ENCODE assay signal across 20 cellular contexts in genomic region chr6:47697925-47698324, GRCh38. TPM values are rescaled to one million over a fixed set of nuclear protein-coding genes. Genes with fewer than 3 reads are reported as not detected.
"Had no signal": no experiment of that assay in that cellular context is flagged by ENCODE, and none has a peak within 500 bp of the region (broad histone marks: within the 10 kb centered on the region; RNA-seq: fewer than 3 reads in every experiment).

No MANE protein-coding gene starts in this region.

- H3K4me1 ChIP-seq: ascending aorta had no signal

- H3K4me1 Mint-ChIP-seq: naive thymus-derived CD8-positive, alpha-beta T cell had no signal

- H3K9me3 ChIP-seq: ascending aorta, esophagus squamous epithelium, neutrophil had no signal

- H3K27me3 ChIP-seq: ascending aorta, esophagus squamous epithelium, neutrophil had no signal

- H3K27ac ChIP-seq: ascending aorta, cardiac muscle cell, neutrophil, WERI-Rb-1 had no signal

- DNase-seq: activated CD8-positive, alpha-beta memory T cell treated with anti-CD3 and anti-CD28 coated beads, Interleukin-2, amount 10 ng/mL, durations not matched to agents 7 days and 5 days; activated naive CD4-positive, alpha-beta T cell treated with anti-CD3 and anti-CD28 coated beads for 36 hours; activated T-cell treated with anti-CD3 and anti-CD28 coated beads, Interleukin-2, amount 50 U/mL, for 1 hour; esophagus squamous epithelium; glutamatergic neuron; left cardiac atrium; naive thymus-derived CD8-positive, alpha-beta T cell; stimulated activated CD4-positive, alpha-beta T cell treated with anti-CD3 and anti-CD28 coated beads, Interleukin-4, amount 100 ng/mL, for 4 hours; WERI-Rb-1 had no signal

- ATAC-seq: activated CD8-positive, alpha-beta memory T cell treated with anti-CD3 and anti-CD28 coated beads, Interleukin-2, amount 10 ng/mL, durations not matched to agents 7 days and 5 days; naive thymus-derived CD8-positive, alpha-beta T cell; SK-N-SH treated with all-trans-retinoic acid at 6 μM for 48 hours; stimulated activated naive CD8-positive, alpha-beta T cell treated with anti-CD3 and anti-CD28 coated beads, Interleukin-15, Interleukin-2, amounts not matched to agents 100 U/mL and 50 U/mL, for 24 hours had no signal

- H3K27ac Mint-ChIP-seq: activated CD8-positive, alpha-beta memory T cell treated with anti-CD3 and anti-CD28 coated beads, Interleukin-2, amount 10 ng/mL, durations not matched to agents 7 days and 5 days; activated naive CD4-positive, alpha-beta T cell treated with anti-CD3 and anti-CD28 coated beads for 36 hours; activated T-helper 2 cell treated with anti-CD3 and anti-CD28 coated beads, Interferon-gamma antibody, Interleukin-2, Interleukin-4, amounts not matched to agents 10 μg/mL and 5 μg/mL and 100 μg/mL, durations not matched to agents 14 hours and 24 hours and 36 hours had no signal

- H3K4me3 Mint-ChIP-seq: activated CD8-positive, alpha-beta memory T cell treated with anti-CD3 and anti-CD28 coated beads, Interleukin-2, amount 10 ng/mL, durations not matched to agents 7 days and 5 days; activated naive CD4-positive, alpha-beta T cell treated with anti-CD3 and anti-CD28 coated beads for 36 hours; naive thymus-derived CD8-positive, alpha-beta T cell had no signal

- H3K4me3 ChIP-seq: ascending aorta, cardiac muscle cell, lung had no signal

- H3K36me3 Mint-ChIP-seq: activated CD8-positive, alpha-beta memory T cell treated with anti-CD3 and anti-CD28 coated beads, Interleukin-2, amount 10 ng/mL, durations not matched to agents 7 days and 5 days; naive thymus-derived CD8-positive, alpha-beta T cell had no signal

- FAIRE-seq: colon had no signal

- H3K9me3 Mint-ChIP-seq: activated naive CD4-positive, alpha-beta T cell treated with anti-CD3 and anti-CD28 coated beads for 36 hours; activated T-helper 2 cell treated with anti-CD3 and anti-CD28 coated beads, Interferon-gamma antibody, Interleukin-2, Interleukin-4, amounts not matched to agents 10 μg/mL and 5 μg/mL and 100 μg/mL, durations not matched to agents 14 hours and 24 hours and 36 hours; naive thymus-derived CD8-positive, alpha-beta T cell had no signal

- H3K36me3 ChIP-seq: ascending aorta, cardiac muscle cell, esophagus squamous epithelium, neutrophil, WERI-Rb-1 had no signal

RNA-seq across cellular contexts. Expression of gene ADGRF4, which starts 0.5 kb away (rescaled TPM):
- total RNA-seq: activated CD8-positive, alpha-beta memory T cell treated with anti-CD3 and anti-CD28 coated beads, Interleukin-2, amount 10 ng/mL, durations not matched to agents 7 days and 5 days; activated naive CD4-positive, alpha-beta T cell treated with anti-CD3 and anti-CD28 coated beads for 36 hours; activated T-helper 2 cell treated with anti-CD3 and anti-CD28 coated beads, Interferon-gamma antibody, Interleukin-2, Interleukin-4, amounts not matched to agents 10 μg/mL and 5 μg/mL and 100 μg/mL, durations not matched to agents 14 hours and 24 hours and 36 hours; ascending aorta; cardiac muscle cell; mononuclear cell; naive thymus-derived CD8-positive, alpha-beta T cell; skeletal muscle tissue; T-helper 1 cell treated with Interleukin-12 subunit alpha and Interleukin-12 subunit beta and Interleukin-4 antibody, amounts not matched to agents 30 ng/mL and 1 ng/mL, for 36 hours had no signal
- polyA plus RNA-seq: cardiac muscle cell; naive thymus-derived CD8-positive, alpha-beta T cell had no signal
